12 cellular contexts compared by ENCODE assay signal in genomic region chr16:1674306-1674705, GRCh38.
"Had no signal": no experiment of that assay in that cellular context is flagged by ENCODE, and none has a peak within 500 bp of the region (broad histone marks: within the 10 kb centered on the region; RNA-seq: fewer than 3 reads in every experiment).

No MANE protein-coding gene starts in this region.

- H3K4me3 ChIP-seq: coronary artery, thyroid gland, uterus had no signal

- H3K27ac Mint-ChIP-seq: activated CD4-positive, alpha-beta memory T cell treated with anti-CD3 and anti-CD28 coated beads, Interleukin-2, amount 10 ng/mL, durations not matched to agents 7 days and 5 days; activated CD4-positive, alpha-beta T cell treated with anti-CD3 and anti-CD28 coated beads for 36 hours; activated naive CD4-positive, alpha-beta T cell treated with anti-CD3 and anti-CD28 coated beads, Interleukin-2, amount 50 U/mL, for 72 hours; activated T-cell treated with anti-CD3 and anti-CD28 coated beads, Interleukin-2, amount 50 U/mL, for 24 hours; stimulated activated memory B cell treated with anti-CD40 and anti-IgM and Interleukin-4, amounts not matched to agents 10 μg/mL and 1 μg/mL and 100 μg/mL, for 72 hours; T-helper 1 cell treated with Interleukin-12 subunit alpha and Interleukin-12 subunit beta and Interleukin-4 antibody, amounts not matched to agents 30 μg/mL and 1 μg/mL, for 36 hours had no signal

- H3K9me3 ChIP-seq: thyroid gland, uterus had no signal

- H3K9me3 Mint-ChIP-seq: activated CD4-positive, alpha-beta memory T cell treated with anti-CD3 and anti-CD28 coated beads, Interleukin-2, amount 10 ng/mL, durations not matched to agents 7 days and 5 days; activated naive CD4-positive, alpha-beta T cell treated with anti-CD3 and anti-CD28 coated beads, Interleukin-2, amount 50 U/mL, for 72 hours; activated T-cell treated with anti-CD3 and anti-CD28 coated beads, Interleukin-2, amount 50 U/mL, for 24 hours; stimulated activated memory B cell treated with anti-CD40 and anti-IgM and Interleukin-4, amounts not matched to agents 10 μg/mL and 1 μg/mL and 100 μg/mL, for 72 hours; T-helper 1 cell treated with Interleukin-12 subunit alpha and Interleukin-12 subunit beta and Interleukin-4 antibody, amounts not matched to agents 30 μg/mL and 1 μg/mL, for 36 hours had no signal

- H3K27me3 Mint-ChIP-seq: activated CD4-positive, alpha-beta memory T cell treated with anti-CD3 and anti-CD28 coated beads, Interleukin-2, amount 10 ng/mL, durations not matched to agents 7 days and 5 days; activated CD4-positive, alpha-beta T cell treated with anti-CD3 and anti-CD28 coated beads for 36 hours; activated T-cell treated with anti-CD3 and anti-CD28 coated beads, Interleukin-2, amount 50 U/mL, for 24 hours; stimulated activated memory B cell treated with anti-CD40 and anti-IgM and Interleukin-4, amounts not matched to agents 10 μg/mL and 1 μg/mL and 100 μg/mL, for 72 hours had no signal

- H3K4me3 Mint-ChIP-seq: activated CD4-positive, alpha-beta memory T cell treated with anti-CD3 and anti-CD28 coated beads, Interleukin-2, amount 10 ng/mL, durations not matched to agents 7 days and 5 days; activated CD4-positive, alpha-beta T cell treated with anti-CD3 and anti-CD28 coated beads for 36 hours; activated T-cell treated with anti-CD3 and anti-CD28 coated beads, Interleukin-2, amount 50 U/mL, for 24 hours; stimulated activated memory B cell treated with anti-CD40 and anti-IgM and Interleukin-4, amounts not matched to agents 10 μg/mL and 1 μg/mL and 100 μg/mL, for 72 hours; T-helper 1 cell treated with Interleukin-12 subunit alpha and Interleukin-12 subunit beta and Interleukin-4 antibody, amounts not matched to agents 30 μg/mL and 1 μg/mL, for 36 hours had no signal

- ATAC-seq: activated CD4-positive, alpha-beta T cell treated with anti-CD3 and anti-CD28 coated beads for 36 hours; activated naive CD4-positive, alpha-beta T cell treated with anti-CD3 and anti-CD28 coated beads, Interleukin-2, amount 50 U/mL, for 72 hours; foreskin keratinocyte; stimulated activated memory B cell treated with anti-CD40 and anti-IgM and Interleukin-4, amounts not matched to agents 10 μg/mL and 1 μg/mL and 100 μg/mL, for 72 hours had no signal

- H3K27me3 ChIP-seq: foreskin keratinocyte, thyroid gland, uterus had no signal

- DNase-seq: activated CD4-positive, alpha-beta memory T cell treated with anti-CD3 and anti-CD28 coated beads, Interleukin-2, amount 10 ng/mL, durations not matched to agents 7 days and 5 days; activated CD4-positive, alpha-beta T cell treated with anti-CD3 and anti-CD28 coated beads for 36 hours; activated effector memory CD4-positive, alpha-beta T cell treated with anti-CD3 and anti-CD28 coated beads, Interleukin-2, amount 50 U/mL, for 16 hours; activated T-cell treated with anti-CD3 and anti-CD28 coated beads, Interleukin-2, amount 50 U/mL, for 24 hours; stimulated activated CD4-positive, alpha-beta T cell treated with anti-CD3 and anti-CD28 coated beads, Interleukin-2, amount 100 ng/mL, for 48 hours; thyroid gland; uterus had no signal

- H3K27ac ChIP-seq: coronary artery, foreskin keratinocyte, thyroid gland, uterus had no signal

- H3K36me3 ChIP-seq: uterus had no signal
